27 cellular contexts compared by ENCODE assay signal in the genomic region with DNA sequence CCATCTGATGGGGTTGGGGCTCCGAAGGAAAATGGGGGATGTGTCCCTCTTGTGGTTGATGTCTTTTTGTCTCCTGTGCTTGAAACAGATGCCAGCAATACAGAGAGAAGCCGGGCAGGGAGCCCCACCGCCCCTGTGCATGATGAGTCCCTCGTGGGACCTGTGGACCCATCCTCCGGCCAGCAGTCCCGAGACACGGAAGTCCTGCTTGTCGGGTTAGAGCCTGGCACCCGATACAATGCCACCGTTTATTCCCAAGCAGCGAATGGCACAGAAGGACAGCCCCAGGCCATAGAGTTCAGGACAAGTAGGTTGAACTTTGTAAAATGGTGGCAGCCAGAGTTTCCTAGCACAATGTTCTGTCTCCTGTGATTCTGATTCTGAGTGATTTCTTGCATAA.
"Had no signal": no experiment of that assay in that cellular context is flagged by ENCODE, and none has a peak within 500 bp of the region (broad histone marks: within the 10 kb centered on the region; RNA-seq: fewer than 3 reads in every experiment).

No MANE protein-coding gene starts in this region.

- ATAC-seq: effector memory CD8-positive, alpha-beta T cell; heart right ventricle; left lung; right lobe of liver; stimulated activated naive CD8-positive, alpha-beta T cell treated with anti-CD3 and anti-CD28 coated beads, Interleukin-15, amount 100 ng/mL, for 72 hours; T-helper 17 cell had no signal

- H3K27me3 Mint-ChIP-seq: activated CD4-positive, alpha-beta memory T cell treated with anti-CD3 and anti-CD28 coated beads, Interleukin-2, amount 10 ng/mL, durations not matched to agents 7 days and 5 days; activated CD4-positive, alpha-beta T cell treated with anti-CD3 and anti-CD28 coated beads, Interleukin-2, amount 10 ng/mL, durations not matched to agents 7 days and 5 days; activated naive CD8-positive, alpha-beta T cell treated with anti-CD3 and anti-CD28 coated beads, Interleukin-2, amount 10 ng/mL, durations not matched to agents 7 days and 5 days; brain; effector memory CD8-positive, alpha-beta T cell; progenitor cell of endocrine pancreas; stimulated activated naive CD8-positive, alpha-beta T cell treated with anti-CD3 and anti-CD28 coated beads, Interleukin-15, amount 100 ng/mL, for 72 hours; T-helper 17 cell; type B pancreatic cell had no signal

- FAIRE-seq: endothelial cell of umbilical vein had no signal

- H3K4me3 Mint-ChIP-seq: activated CD4-positive, alpha-beta memory T cell treated with anti-CD3 and anti-CD28 coated beads, Interleukin-2, amount 10 ng/mL, durations not matched to agents 7 days and 5 days; activated CD4-positive, alpha-beta T cell treated with anti-CD3 and anti-CD28 coated beads, Interleukin-2, amount 10 ng/mL, durations not matched to agents 7 days and 5 days; activated naive CD4-positive, alpha-beta T cell treated with anti-CD3 and anti-CD28 coated beads for 36 hours; activated naive CD8-positive, alpha-beta T cell treated with anti-CD3 and anti-CD28 coated beads, Interleukin-2, amount 10 ng/mL, durations not matched to agents 7 days and 5 days; brain; effector memory CD8-positive, alpha-beta T cell; nephron; stimulated activated naive CD8-positive, alpha-beta T cell treated with anti-CD3 and anti-CD28 coated beads, Interleukin-15, amount 100 ng/mL, for 72 hours; T-helper 17 cell; type B pancreatic cell had no signal

- H3K27ac Mint-ChIP-seq: activated CD4-positive, alpha-beta T cell treated with anti-CD3 and anti-CD28 coated beads, Interleukin-2, amount 10 ng/mL, durations not matched to agents 7 days and 5 days; activated naive CD4-positive, alpha-beta T cell treated with anti-CD3 and anti-CD28 coated beads for 36 hours; nephron; progenitor cell of endocrine pancreas; T-helper 17 cell; type B pancreatic cell had no signal

- H3K4me1 Mint-ChIP-seq: brain had no signal

- H3K9me3 Mint-ChIP-seq: activated CD4-positive, alpha-beta memory T cell treated with anti-CD3 and anti-CD28 coated beads, Interleukin-2, amount 10 ng/mL, durations not matched to agents 7 days and 5 days; activated CD4-positive, alpha-beta T cell treated with anti-CD3 and anti-CD28 coated beads, Interleukin-2, amount 10 ng/mL, durations not matched to agents 7 days and 5 days; activated naive CD4-positive, alpha-beta T cell treated with anti-CD3 and anti-CD28 coated beads for 36 hours; activated naive CD8-positive, alpha-beta T cell treated with anti-CD3 and anti-CD28 coated beads, Interleukin-2, amount 10 ng/mL, durations not matched to agents 7 days and 5 days; brain; effector memory CD8-positive, alpha-beta T cell; nephron; stimulated activated naive CD8-positive, alpha-beta T cell treated with anti-CD3 and anti-CD28 coated beads, Interleukin-15, amount 100 ng/mL, for 72 hours; type B pancreatic cell had no signal

- DNase-seq: activated CD4-positive, alpha-beta memory T cell treated with anti-CD3 and anti-CD28 coated beads, Interleukin-2, amount 10 ng/mL, durations not matched to agents 7 days and 5 days; activated CD4-positive, alpha-beta T cell treated with anti-CD3 and anti-CD28 coated beads, Interleukin-2, amount 10 ng/mL, durations not matched to agents 7 days and 5 days; activated CD4-positive, CD25-positive, alpha-beta regulatory T cell treated with anti-CD3 and anti-CD28 coated beads, Interleukin-2, amount 50 U/mL, for 72 hours; activated CD8-positive, alpha-beta memory T cell treated with anti-CD3 and anti-CD28 coated beads, Interleukin-2, amount 50 U/mL, for 48 hours; activated effector memory CD4-positive, alpha-beta T cell treated with Interleukin-2 at 50 U/mL for 16 hours; activated naive CD4-positive, alpha-beta T cell treated with anti-CD3 and anti-CD28 coated beads for 36 hours; activated naive CD8-positive, alpha-beta T cell treated with anti-CD3 and anti-CD28 coated beads, Interleukin-2, amount 10 ng/mL, durations not matched to agents 7 days and 5 days; activated T-cell treated with anti-CD3 and anti-CD28 coated beads, Interleukin-2, amount 50 U/mL, for 48 hours; effector memory CD8-positive, alpha-beta T cell; foreskin fibroblast; heart right ventricle; kidney glomerular epithelial cell; left lung; mesendoderm; ovary; stimulated activated CD4-positive, alpha-beta T cell treated with anti-CD3 and anti-CD28 coated beads, Interleukin-12 subunit alpha, Interleukin-12 subunit beta, amount 100 ng/mL, for 4 hours; stimulated activated CD4-positive, alpha-beta T cell treated with anti-CD3 and anti-CD28 coated beads, Interleukin-4, amount 100 ng/mL, for 1 hour; stimulated activated naive CD8-positive, alpha-beta T cell treated with anti-CD3 and anti-CD28 coated beads, Interleukin-15, amount 100 ng/mL, for 72 hours; T-helper 17 cell; T1000; uterus had no signal
